In the genomic region with DNA sequence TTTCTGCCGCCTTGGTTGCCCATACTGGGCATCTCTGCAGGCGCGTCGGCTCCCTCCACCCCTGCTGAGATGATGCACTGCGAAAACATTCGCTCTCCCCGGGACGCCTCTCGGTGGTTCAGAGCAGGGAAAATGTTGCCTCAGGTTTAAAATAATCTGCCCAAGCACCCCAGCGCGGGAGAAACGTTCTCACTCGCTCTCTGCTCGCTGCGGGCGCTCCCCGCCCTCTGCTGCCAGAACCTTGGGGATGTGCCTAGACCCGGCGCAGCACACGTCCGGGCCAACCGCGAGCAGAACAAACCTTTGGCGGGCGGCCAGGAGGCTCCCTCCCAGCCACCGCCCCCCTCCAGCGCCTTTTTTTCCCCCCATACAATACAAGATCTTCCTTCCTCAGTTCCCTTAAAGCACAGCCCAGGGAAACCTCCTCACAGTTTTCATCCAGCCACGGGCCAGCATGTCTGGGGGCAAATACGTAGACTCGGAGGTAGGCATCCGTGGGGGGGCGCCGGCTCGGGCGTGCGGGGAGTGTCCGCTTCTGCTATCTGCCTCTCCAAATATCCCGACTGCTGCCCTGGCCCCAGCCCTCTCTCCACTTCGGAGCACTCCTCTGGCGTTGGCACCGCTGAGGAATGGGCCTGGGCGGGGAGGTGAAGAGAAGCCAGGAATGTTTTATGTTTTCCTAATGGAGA, we compare ENCODE assay signal across 1 cellular context.
TF ChIP-seq lines count a peak whose summit lies in the region.

A gene with protein sequence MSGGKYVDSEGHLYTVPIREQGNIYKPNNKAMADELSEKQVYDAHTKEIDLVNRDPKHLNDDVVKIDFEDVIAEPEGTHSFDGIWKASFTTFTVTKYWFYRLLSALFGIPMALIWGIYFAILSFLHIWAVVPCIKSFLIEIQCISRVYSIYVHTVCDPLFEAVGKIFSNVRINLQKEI (plus strand): TSS at position 428 of the 689 bp plus-strand sequence. CDS start 27 bp downstream, at position 455.

TF ChIP-seq in K562, 482 proteins besides CTCF, POLR2A, EP300 and RAD21 (continued from another document and continues in another):
- no peak for TF ChIP-seq GTF3C2 (IDR thresholded peaks at IDR 0.05; ENCODE audit: borderline replicate concordance, extremely low read depth, insufficient read length)
- no peak for TF ChIP-seq ZFP36 (IDR thresholded peaks at IDR 0.05; ENCODE audit: low read depth, low read length, partially characterized antibody)
- TF ChIP-seq, protein P1, sequence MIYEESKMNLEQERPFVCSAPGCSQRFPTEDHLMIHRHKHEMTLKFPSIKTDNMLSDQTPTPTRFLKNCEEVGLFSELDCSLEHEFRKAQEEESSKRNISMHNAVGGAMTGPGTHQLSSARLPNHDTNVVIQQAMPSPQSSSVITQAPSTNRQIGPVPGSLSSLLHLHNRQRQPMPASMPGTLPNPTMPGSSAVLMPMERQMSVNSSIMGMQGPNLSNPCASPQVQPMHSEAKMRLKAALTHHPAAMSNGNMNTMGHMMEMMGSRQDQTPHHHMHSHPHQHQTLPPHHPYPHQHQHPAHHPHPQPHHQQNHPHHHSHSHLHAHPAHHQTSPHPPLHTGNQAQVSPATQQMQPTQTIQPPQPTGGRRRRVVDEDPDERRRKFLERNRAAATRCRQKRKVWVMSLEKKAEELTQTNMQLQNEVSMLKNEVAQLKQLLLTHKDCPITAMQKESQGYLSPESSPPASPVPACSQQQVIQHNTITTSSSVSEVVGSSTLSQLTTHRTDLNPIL (CRISPR knock-in tag; IDR thresholded peaks at IDR 0.05): no peak
- no peak for TF ChIP-seq C11orf30 (IDR thresholded peaks at IDR 0.05; ENCODE audit: low read depth)
- TF ChIP-seq, protein P2, sequence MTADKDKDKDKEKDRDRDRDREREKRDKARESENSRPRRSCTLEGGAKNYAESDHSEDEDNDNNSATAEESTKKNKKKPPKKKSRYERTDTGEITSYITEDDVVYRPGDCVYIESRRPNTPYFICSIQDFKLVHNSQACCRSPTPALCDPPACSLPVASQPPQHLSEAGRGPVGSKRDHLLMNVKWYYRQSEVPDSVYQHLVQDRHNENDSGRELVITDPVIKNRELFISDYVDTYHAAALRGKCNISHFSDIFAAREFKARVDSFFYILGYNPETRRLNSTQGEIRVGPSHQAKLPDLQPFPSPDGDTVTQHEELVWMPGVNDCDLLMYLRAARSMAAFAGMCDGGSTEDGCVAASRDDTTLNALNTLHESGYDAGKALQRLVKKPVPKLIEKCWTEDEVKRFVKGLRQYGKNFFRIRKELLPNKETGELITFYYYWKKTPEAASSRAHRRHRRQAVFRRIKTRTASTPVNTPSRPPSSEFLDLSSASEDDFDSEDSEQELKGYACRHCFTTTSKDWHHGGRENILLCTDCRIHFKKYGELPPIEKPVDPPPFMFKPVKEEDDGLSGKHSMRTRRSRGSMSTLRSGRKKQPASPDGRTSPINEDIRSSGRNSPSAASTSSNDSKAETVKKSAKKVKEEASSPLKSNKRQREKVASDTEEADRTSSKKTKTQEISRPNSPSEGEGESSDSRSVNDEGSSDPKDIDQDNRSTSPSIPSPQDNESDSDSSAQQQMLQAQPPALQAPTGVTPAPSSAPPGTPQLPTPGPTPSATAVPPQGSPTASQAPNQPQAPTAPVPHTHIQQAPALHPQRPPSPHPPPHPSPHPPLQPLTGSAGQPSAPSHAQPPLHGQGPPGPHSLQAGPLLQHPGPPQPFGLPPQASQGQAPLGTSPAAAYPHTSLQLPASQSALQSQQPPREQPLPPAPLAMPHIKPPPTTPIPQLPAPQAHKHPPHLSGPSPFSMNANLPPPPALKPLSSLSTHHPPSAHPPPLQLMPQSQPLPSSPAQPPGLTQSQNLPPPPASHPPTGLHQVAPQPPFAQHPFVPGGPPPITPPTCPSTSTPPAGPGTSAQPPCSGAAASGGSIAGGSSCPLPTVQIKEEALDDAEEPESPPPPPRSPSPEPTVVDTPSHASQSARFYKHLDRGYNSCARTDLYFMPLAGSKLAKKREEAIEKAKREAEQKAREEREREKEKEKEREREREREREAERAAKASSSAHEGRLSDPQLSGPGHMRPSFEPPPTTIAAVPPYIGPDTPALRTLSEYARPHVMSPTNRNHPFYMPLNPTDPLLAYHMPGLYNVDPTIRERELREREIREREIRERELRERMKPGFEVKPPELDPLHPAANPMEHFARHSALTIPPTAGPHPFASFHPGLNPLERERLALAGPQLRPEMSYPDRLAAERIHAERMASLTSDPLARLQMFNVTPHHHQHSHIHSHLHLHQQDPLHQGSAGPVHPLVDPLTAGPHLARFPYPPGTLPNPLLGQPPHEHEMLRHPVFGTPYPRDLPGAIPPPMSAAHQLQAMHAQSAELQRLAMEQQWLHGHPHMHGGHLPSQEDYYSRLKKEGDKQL (CRISPR knock-in tag; IDR thresholded peaks at IDR 0.05; ENCODE audit: borderline replicate concordance): no peak
- no peak for TF ChIP-seq ETV6 (IDR thresholded peaks at IDR 0.05; ENCODE audit: borderline replicate concordance in 1 of 2, low read depth in 2 of 2, low read length in 1 of 2)
- no peak for TF ChIP-seq ETV6 (CRISPR knock-in tag; IDR thresholded peaks at IDR 0.05; ENCODE audit: borderline replicate concordance)
- no peak for TF ChIP-seq HDAC2 (IDR thresholded peaks at IDR 0.05)
- TF ChIP-seq CREB1 (IDR thresholded peaks at IDR 0.05): no peak; the same call in 1 of the 2 replicates
- 0 out of 2 replicates have a peak, but pooled peaks have one; percentile 1 for TF ChIP-seq CREB1 (CRISPR knock-in tag; IDR thresholded peaks at IDR 0.05)
- no peak for TF ChIP-seq MBD2 (IDR thresholded peaks at IDR 0.05; ENCODE audit: borderline replicate concordance, low read depth)
- no peak for TF ChIP-seq TAF7 (tag; IDR thresholded peaks at IDR 0.05)
- TF ChIP-seq EHMT2 (IDR thresholded peaks at IDR 0.05): no peak
- TF ChIP-seq SIRT6 (IDR thresholded peaks at IDR 0.05; ENCODE audit: low read depth, low read length): no peak
- no peak for TF ChIP-seq ZNF695 (CRISPR knock-in tag; IDR thresholded peaks at IDR 0.05)
- TF ChIP-seq ZBTB40 (IDR thresholded peaks at IDR 0.05): 0 out of 2 replicates have a peak, but pooled peaks have one; percentile 9
- TF ChIP-seq ZBTB40 (CRISPR knock-in tag; IDR thresholded peaks at IDR 0.05): no peak
- TF ChIP-seq, protein P3, sequence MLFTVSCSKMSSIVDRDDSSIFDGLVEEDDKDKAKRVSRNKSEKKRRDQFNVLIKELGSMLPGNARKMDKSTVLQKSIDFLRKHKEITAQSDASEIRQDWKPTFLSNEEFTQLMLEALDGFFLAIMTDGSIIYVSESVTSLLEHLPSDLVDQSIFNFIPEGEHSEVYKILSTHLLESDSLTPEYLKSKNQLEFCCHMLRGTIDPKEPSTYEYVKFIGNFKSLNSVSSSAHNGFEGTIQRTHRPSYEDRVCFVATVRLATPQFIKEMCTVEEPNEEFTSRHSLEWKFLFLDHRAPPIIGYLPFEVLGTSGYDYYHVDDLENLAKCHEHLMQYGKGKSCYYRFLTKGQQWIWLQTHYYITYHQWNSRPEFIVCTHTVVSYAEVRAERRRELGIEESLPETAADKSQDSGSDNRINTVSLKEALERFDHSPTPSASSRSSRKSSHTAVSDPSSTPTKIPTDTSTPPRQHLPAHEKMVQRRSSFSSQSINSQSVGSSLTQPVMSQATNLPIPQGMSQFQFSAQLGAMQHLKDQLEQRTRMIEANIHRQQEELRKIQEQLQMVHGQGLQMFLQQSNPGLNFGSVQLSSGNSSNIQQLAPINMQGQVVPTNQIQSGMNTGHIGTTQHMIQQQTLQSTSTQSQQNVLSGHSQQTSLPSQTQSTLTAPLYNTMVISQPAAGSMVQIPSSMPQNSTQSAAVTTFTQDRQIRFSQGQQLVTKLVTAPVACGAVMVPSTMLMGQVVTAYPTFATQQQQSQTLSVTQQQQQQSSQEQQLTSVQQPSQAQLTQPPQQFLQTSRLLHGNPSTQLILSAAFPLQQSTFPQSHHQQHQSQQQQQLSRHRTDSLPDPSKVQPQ (CRISPR knock-in tag; IDR thresholded peaks at IDR 0.05; ENCODE audit: borderline replicate concordance): no peak
- TF ChIP-seq L3MBTL2 (IDR thresholded peaks at IDR 0.05): no peak
- no peak for TF ChIP-seq ZNF24 (IDR thresholded peaks at IDR 0.05)
- TF ChIP-seq ZNF785 (CRISPR knock-in tag; IDR thresholded peaks at IDR 0.05): no peak
- no peak for TF ChIP-seq MAFK (IDR thresholded peaks at IDR 0.05; ENCODE audit: low read length)
- no peak for TF ChIP-seq ZNF830 (CRISPR knock-in tag; IDR thresholded peaks at IDR 0.05)
- TF ChIP-seq THRAP3 (IDR thresholded peaks at IDR 0.05; ENCODE audit: borderline replicate concordance): no peak
- TF ChIP-seq, protein P4, sequence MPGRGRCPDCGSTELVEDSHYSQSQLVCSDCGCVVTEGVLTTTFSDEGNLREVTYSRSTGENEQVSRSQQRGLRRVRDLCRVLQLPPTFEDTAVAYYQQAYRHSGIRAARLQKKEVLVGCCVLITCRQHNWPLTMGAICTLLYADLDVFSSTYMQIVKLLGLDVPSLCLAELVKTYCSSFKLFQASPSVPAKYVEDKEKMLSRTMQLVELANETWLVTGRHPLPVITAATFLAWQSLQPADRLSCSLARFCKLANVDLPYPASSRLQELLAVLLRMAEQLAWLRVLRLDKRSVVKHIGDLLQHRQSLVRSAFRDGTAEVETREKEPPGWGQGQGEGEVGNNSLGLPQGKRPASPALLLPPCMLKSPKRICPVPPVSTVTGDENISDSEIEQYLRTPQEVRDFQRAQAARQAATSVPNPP (IDR thresholded peaks at IDR 0.05; ENCODE audit: borderline replicate concordance, insufficient read depth, insufficient read length): no peak
- no peak for TF ChIP-seq CHD4 (IDR thresholded peaks at IDR 0.05; ENCODE audit: insufficient read depth, insufficient replicate concordance, low read depth, low read length, poor library complexity, severe bottlenecking)
- no peak for TF ChIP-seq STAG1 (CRISPR knock-in tag; IDR thresholded peaks at IDR 0.05; ENCODE audit: borderline replicate concordance)
- TF ChIP-seq ZNF561 (CRISPR knock-in tag; conservative IDR thresholded peaks at IDR 0.05): no peak
- no peak for TF ChIP-seq ZNF79 (CRISPR knock-in tag; IDR thresholded peaks at IDR 0.05; ENCODE audit: low read depth)
